25 cellular contexts compared by ENCODE assay signal in genomic region chr12:80183939-80184338, GRCh38.
DNase-seq lines count a peak whose midpoint lies in the region; ATAC-seq and TF ChIP-seq lines count a peak whose summit lies in the region.
"Had no signal": no experiment of that assay in that cellular context is flagged by ENCODE, and none has a peak within 500 bp of the region (broad histone marks: within the 10 kb centered on the region; RNA-seq: fewer than 3 reads in every experiment).

No MANE protein-coding gene starts in this region.

- POLR2A ChIA-PET in CD4-positive, alpha-beta T cell (lab: Charles Lee): no interaction called here

- no peaks in the 10 kb centered on the region for H4K20me1 ChIP-seq in H9 (ENCODE audit: control insufficient read depth, insufficient read depth, insufficient read length)

- no peak overlapping the region for H4K8ac ChIP-seq in H9 (replicated peaks; ENCODE audit: insufficient read length, low read depth, low read length)

- H3K27ac Mint-ChIP-seq in HFFc6: peak overlapping the region; percentile 83
- no peak overlapping the region for H3K27ac Mint-ChIP-seq in activated T-helper 2 cell treated with anti-CD3 and anti-CD28 coated beads, Interferon-gamma antibody, Interleukin-2, Interleukin-4, amounts not matched to agents 10 μg/mL and 5 μg/mL and 100 μg/mL, durations not matched to agents 14 hours and 24 hours and 36 hours
- H3K27ac Mint-ChIP-seq in H9: no peak overlapping the region
- no peak overlapping the region for H3K27ac Mint-ChIP-seq in CD4-positive, alpha-beta T cell
- H3K27ac Mint-ChIP-seq: activated B cell treated with CpG ODN at 0.5 μM for 24 hours; activated naive CD8-positive, alpha-beta T cell treated with anti-CD3 and anti-CD28 coated beads for 36 hours; stimulated activated naive CD8-positive, alpha-beta T cell treated with anti-CD3 and anti-CD28 coated beads, Interleukin-15, amount 100 ng/mL, for 72 hours had no signal

- no peak overlapping the region for H3K23ac ChIP-seq in H9 (ENCODE audit: insufficient read length, low read depth, low read length)

- no peak overlapping the region for H4K91ac ChIP-seq in H9 (ENCODE audit: insufficient read length, low read depth, low read length)

- H3K9me3 ChIP-seq in H9 (ENCODE audit: control insufficient read depth, low read depth, low read length): no peaks in the 10 kb centered on the region
- no peaks in the 10 kb centered on the region for H3K9me3 ChIP-seq in CD4-positive, alpha-beta T cell (ENCODE audit: control insufficient read depth, low read length)
- H3K9me3 ChIP-seq: gastroesophageal sphincter, thyroid gland had no signal

- H3K9me3 Mint-ChIP-seq in HFFc6 (no peaks in the 10 kb centered on the region), H9 (no peaks in the 10 kb centered on the region)
- H3K9me3 Mint-ChIP-seq in activated T-helper 2 cell treated with anti-CD3 and anti-CD28 coated beads, Interferon-gamma antibody, Interleukin-2, Interleukin-4, amounts not matched to agents 10 μg/mL and 5 μg/mL and 100 μg/mL, durations not matched to agents 14 hours and 24 hours and 36 hours: no peaks in the 10 kb centered on the region
- H3K9me3 Mint-ChIP-seq in CD4-positive, alpha-beta T cell: no peaks in the 10 kb centered on the region
- H3K9me3 Mint-ChIP-seq: activated B cell treated with CpG ODN at 0.5 μM for 24 hours; activated naive CD8-positive, alpha-beta T cell treated with anti-CD3 and anti-CD28 coated beads for 36 hours; stimulated activated naive CD8-positive, alpha-beta T cell treated with anti-CD3 and anti-CD28 coated beads, Interleukin-15, amount 100 ng/mL, for 72 hours had no signal

- H3K18ac ChIP-seq in H9 (ENCODE audit: insufficient read length, low read depth, low read length): no peak overlapping the region

- TF ChIP-seq CTCF in HFFc6 (IDR thresholded peaks at IDR 0.05) (no peak), foreskin fibroblast (IDR thresholded peaks at IDR 0.05; ENCODE audit: low read depth, low read length) (no peak), H9 (conservative IDR thresholded peaks at IDR 0.05) (no peak), GM13977 (IDR thresholded peaks at IDR 0.05; ENCODE audit: extremely low read depth, insufficient read depth, missing control alignments) (no peak)
- TF ChIP-seq CTCF in CD4-positive, alpha-beta T cell (IDR thresholded peaks at IDR 0.05): no peak

- CTCF ChIA-PET in CD4-positive, alpha-beta T cell (lab: Charles Lee): no interaction called here

- DNase-seq in AG20443 (ENCODE audit: low spot score): peak; percentile 27
- peak; percentile 69 for DNase-seq in HFFc6
- DNase-seq in amniotic epithelial cell (ENCODE audit: low read depth): peak; percentile 61
- peak; percentile 71 to 83 for DNase-seq in foreskin fibroblast
- DNase-seq in activated T-helper 2 cell treated with anti-CD3 and anti-CD28 coated beads, Interferon-gamma antibody, Interleukin-2, Interleukin-4, amounts not matched to agents 10 μg/mL and 5 μg/mL and 100 μg/mL, durations not matched to agents 14 hours and 24 hours and 36 hours (ENCODE audit: low spot score): no peak
- DNase-seq in H9: no peak
- no peak for DNase-seq in GM13977 (ENCODE audit: low spot score)
- no peak for DNase-seq in CD4-positive, alpha-beta T cell
- DNase-seq: activated B cell treated with CpG ODN at 0.5 μM for 24 hours; activated CD4-positive, alpha-beta T cell treated with anti-CD3 and anti-CD28 coated beads, Interleukin-2, amount 50 U/mL, for 4 hours; activated CD8-positive, alpha-beta memory T cell treated with anti-CD3 and anti-CD28 coated beads, Interleukin-2, amount 50 U/mL, for 4 hours; activated naive CD8-positive, alpha-beta T cell treated with anti-CD3 and anti-CD28 coated beads for 36 hours; cerebellar nuclear complex; Kasumi-1; kidney; NCI-H1105 treated with DMSO at 0.1 percent for 48 hours; NCI-H2029; NCI-H82; PC-3; Right ventricle myocardium superior; stimulated activated naive CD8-positive, alpha-beta T cell treated with anti-CD3 and anti-CD28 coated beads, Interleukin-15, amount 100 ng/mL, for 72 hours; SW 1271; T1000; thyroid gland had no signal

- H3K56ac ChIP-seq in H9 (ENCODE audit: insufficient read length, low read depth, low read length): no peak overlapping the region

- H2BK5ac ChIP-seq in H9 (ENCODE audit: insufficient read length, low read length): no peak overlapping the region

- H2BK15ac ChIP-seq in H9 (ENCODE audit: low read depth, low read length): no peak overlapping the region

- no peak overlapping the region for H3K4me3 Mint-ChIP-seq in HFFc6
- H3K4me3 Mint-ChIP-seq in activated T-helper 2 cell treated with anti-CD3 and anti-CD28 coated beads, Interferon-gamma antibody, Interleukin-2, Interleukin-4, amounts not matched to agents 10 μg/mL and 5 μg/mL and 100 μg/mL, durations not matched to agents 14 hours and 24 hours and 36 hours (ENCODE audit: low read depth): no peak overlapping the region
- H3K4me3 Mint-ChIP-seq in H9: no peak overlapping the region
- H3K4me3 Mint-ChIP-seq in CD4-positive, alpha-beta T cell: no peak overlapping the region
- H3K4me3 Mint-ChIP-seq: activated B cell treated with CpG ODN at 0.5 μM for 24 hours; activated naive CD8-positive, alpha-beta T cell treated with anti-CD3 and anti-CD28 coated beads for 36 hours; stimulated activated naive CD8-positive, alpha-beta T cell treated with anti-CD3 and anti-CD28 coated beads, Interleukin-15, amount 100 ng/mL, for 72 hours had no signal

- no peak overlapping the region for H3K4ac ChIP-seq in H9 (ENCODE audit: low read depth, low read length)

- no peak overlapping the region for H4K5ac ChIP-seq in H9 (ENCODE audit: insufficient read length, low read depth, low read length)

- ATAC-seq in CD4-positive, alpha-beta T cell (ENCODE audit: poor library complexity): no peak
- ATAC-seq: gastroesophageal sphincter; PC-3; stimulated activated naive CD8-positive, alpha-beta T cell treated with anti-CD3 and anti-CD28 coated beads, Interleukin-15, amount 100 ng/mL, for 72 hours had no signal

- no peak overlapping the region for H3K9ac ChIP-seq in H9 (ENCODE audit: extremely low read depth, insufficient read length, low read length)

- no peak overlapping the region for H2AFZ ChIP-seq in H9 (ENCODE audit: low read length)

- H3T11ph ChIP-seq in H9 (ENCODE audit: low read length): no peak overlapping the region

- H3K27ac ChIP-seq in H9 (ENCODE audit: insufficient read length, low read depth, low read length): no peak overlapping the region
- H3K27ac ChIP-seq in CD4-positive, alpha-beta T cell (ENCODE audit: low read depth, low read length): no peak overlapping the region
- H3K27ac ChIP-seq: gastroesophageal sphincter, thyroid gland had no signal

- H3K4me3 ChIP-seq in foreskin fibroblast (ENCODE audit: low read depth in 1 of 2, low read length in 2 of 2): no peak overlapping the region
- H3K4me3 ChIP-seq: gastroesophageal sphincter, thyroid gland had no signal

- in situ Hi-C loops in GM13977 (cut with MboI; ENCODE audit: low pct_unique_long_range_greater_than_20kb, low sequenced_read_pairs, unreplicated experiment): no loop called here

- no peaks in the 10 kb centered on the region for H3K23me2 ChIP-seq in H9 (ENCODE audit: insufficient read length, low read depth, low read length, poor library complexity, severe bottlenecking)

- H2BK120ac ChIP-seq in H9 (ENCODE audit: low read depth, low read length, poor library complexity, severe bottlenecking): no peak overlapping the region

- no peaks in the 10 kb centered on the region for H3K27me3 ChIP-seq in H9 (ENCODE audit: insufficient read depth, low read length)
- no peaks in the 10 kb centered on the region for H3K27me3 ChIP-seq in CD4-positive, alpha-beta T cell (ENCODE audit: control insufficient read depth, insufficient read depth, low read length)
- H3K27me3 ChIP-seq: gastroesophageal sphincter, thyroid gland had no signal

- no peak overlapping the region for H3K4me2 ChIP-seq in H9 (ENCODE audit: insufficient read depth, insufficient read length, low read length)

- no peaks in the 10 kb centered on the region for H3K4me1 ChIP-seq in H9 (ENCODE audit: insufficient read depth, low read length)

- no peaks in the 10 kb centered on the region for H3K79me1 ChIP-seq in H9 (ENCODE audit: insufficient read depth, low read depth, low read length, poor library complexity, severe bottlenecking)

- no peak overlapping the region for H2BK12ac ChIP-seq in H9 (ENCODE audit: insufficient read length, low read depth, low read length)

- H2BK20ac ChIP-seq in H9 (ENCODE audit: low read depth, low read length, poor library complexity, severe bottlenecking): no peak overlapping the region

- intact Hi-C loops in activated T-helper 2 cell treated with anti-CD3 and anti-CD28 coated beads, Interferon-gamma antibody, Interleukin-2, Interleukin-4, amounts not matched to agents 10 μg/mL and 5 μg/mL and 100 μg/mL, durations not matched to agents 14 hours and 24 hours and 36 hours (cut with micrococcal nuclease): no loop called here
- intact Hi-C loops in CD4-positive, alpha-beta T cell (cut with DNase I, micrococcal nuclease): loop anchor here in 1 of 2 experiments (10.0 kb wide), 2 partner anchors 129 to 629 kb away; no protein-coding TSS in a partner anchor

- no peak overlapping the region for H3K14ac ChIP-seq in H9 (ENCODE audit: insufficient read depth, low read length)

- H3K36me3 Mint-ChIP-seq in HFFc6 (ENCODE audit: low read depth) (no peaks in the 10 kb centered on the region), H9 (ENCODE audit: insufficient read depth in 1 of 3, low read depth in 3 of 3) (no peaks in the 10 kb centered on the region)
- H3K36me3 Mint-ChIP-seq in activated T-helper 2 cell treated with anti-CD3 and anti-CD28 coated beads, Interferon-gamma antibody, Interleukin-2, Interleukin-4, amounts not matched to agents 10 μg/mL and 5 μg/mL and 100 μg/mL, durations not matched to agents 14 hours and 24 hours and 36 hours (ENCODE audit: low read depth): no peaks in the 10 kb centered on the region
- H3K36me3 Mint-ChIP-seq in CD4-positive, alpha-beta T cell (ENCODE audit: low read depth): no peaks in the 10 kb centered on the region
- H3K36me3 Mint-ChIP-seq: activated naive CD8-positive, alpha-beta T cell treated with anti-CD3 and anti-CD28 coated beads for 36 hours had no signal

- WGBS in H9 (ENCODE audit: extremely low coverage, insufficient read length, low lambda C conversion rate): no CpG with 5 or more reads among the region's 2 CpGs

- H3K27me3 Mint-ChIP-seq in HFFc6 (ENCODE audit: insufficient read depth): no peaks in the 10 kb centered on the region; the same call in 1 of the 2 replicates
- H3K27me3 Mint-ChIP-seq in activated T-helper 2 cell treated with anti-CD3 and anti-CD28 coated beads, Interferon-gamma antibody, Interleukin-2, Interleukin-4, amounts not matched to agents 10 μg/mL and 5 μg/mL and 100 μg/mL, durations not matched to agents 14 hours and 24 hours and 36 hours (ENCODE audit: low read depth): peaks cover 2% of the 10 kb centered on the region
- no peaks in the 10 kb centered on the region for H3K27me3 Mint-ChIP-seq in H9 (ENCODE audit: low read depth)
- H3K27me3 Mint-ChIP-seq in CD4-positive, alpha-beta T cell: peaks cover 2% of the 10 kb centered on the region
- H3K27me3 Mint-ChIP-seq: stimulated activated naive CD8-positive, alpha-beta T cell treated with anti-CD3 and anti-CD28 coated beads, Interleukin-15, amount 100 ng/mL, for 72 hours had no signal

- H3K79me2 ChIP-seq in H9 (ENCODE audit: insufficient read depth, low read length): no peaks in the 10 kb centered on the region

- H3K4me1 Mint-ChIP-seq in HFFc6 (ENCODE audit: low read depth): peaks cover 37% of the 10 kb centered on the region
- peaks cover 14% of the 10 kb centered on the region for H3K4me1 Mint-ChIP-seq in activated T-helper 2 cell treated with anti-CD3 and anti-CD28 coated beads, Interferon-gamma antibody, Interleukin-2, Interleukin-4, amounts not matched to agents 10 μg/mL and 5 μg/mL and 100 μg/mL, durations not matched to agents 14 hours and 24 hours and 36 hours (ENCODE audit: low read depth)
- H3K4me1 Mint-ChIP-seq in H9: peaks cover 6% of the 10 kb centered on the region in 2 experiments
- no peaks in the 10 kb centered on the region for H3K4me1 Mint-ChIP-seq in CD4-positive, alpha-beta T cell (ENCODE audit: low read depth)
- H3K4me1 Mint-ChIP-seq: activated B cell treated with CpG ODN at 0.5 μM for 24 hours had no signal

- H2AK5ac ChIP-seq in H9 (ENCODE audit: insufficient read length, low read length): no peak overlapping the region

Comparison
In these comparisons a context has a peak if more than half of its experiments do, and no peak if none do; other contexts are left out.
1. DNase-seq: peak in AG20443 (single experiment), HFFc6 (single experiment), amniotic epithelial cell (single experiment) and foreskin fibroblast (2 of 2); none in activated T-helper 2 cell treated with anti-CD3 and anti-CD28 coated beads, Interferon-gamma antibody, Interleukin-2, Interleukin-4, amounts not matched to agents 10 μg/mL and 5 μg/mL and 100 μg/mL, durations not matched to agents 14 hours and 24 hours and 36 hours (single experiment), H9 (single experiment), GM13977 (single experiment) and CD4-positive, alpha-beta T cell (0 of 10).